ENCODE assay signal across 12 cellular contexts in genomic region chr7:134854816-134855215, GRCh38.
DNase-seq lines count a peak whose midpoint lies in the region; ATAC-seq and TF ChIP-seq lines count a peak whose summit lies in the region.
"Had no signal": no experiment of that assay in that cellular context is flagged by ENCODE, and none has a peak within 500 bp of the region (broad histone marks: within the 10 kb centered on the region; RNA-seq: fewer than 3 reads in every experiment).

No MANE protein-coding gene starts in this region.

- no peaks in the 10 kb centered on the region for H3K27me3 ChIP-seq in CD4-positive, CD25-positive, alpha-beta regulatory T cell (ENCODE audit: control insufficient read depth, insufficient read depth, low read length)
- H3K27me3 ChIP-seq in osteoblast (ENCODE audit: insufficient read depth, low read length), result no peaks in the 10 kb centered on the region

- no peaks in the 10 kb centered on the region for H3K4me1 ChIP-seq in CD4-positive, CD25-positive, alpha-beta regulatory T cell (ENCODE audit: control insufficient read depth, insufficient read depth, low read length, poor library complexity, severe bottlenecking)
- H3K4me1 ChIP-seq in osteoblast (ENCODE audit: insufficient read depth, low read length), result peaks cover 43% of the 10 kb centered on the region

- no peak overlapping the region for H3K4me3 ChIP-seq in CD4-positive, CD25-positive, alpha-beta regulatory T cell (ENCODE audit: low read depth, low read length)
- H3K4me3 ChIP-seq in coronary artery, result peak overlapping the region; percentile 14
- no peak overlapping the region for H3K4me3 ChIP-seq in osteoblast (ENCODE audit: insufficient read depth, low read length)
- H3K4me3 ChIP-seq: HAP-1 had no signal

- H3K9me3 Mint-ChIP-seq in CD4-positive, CD25-positive, alpha-beta regulatory T cell, result peaks cover 0 to 2% (median 0%) of the 10 kb centered on the region in 7 donors
- H3K9me3 Mint-ChIP-seq in T-cell, result peaks cover 0 to 5% (median 0%) of the 10 kb centered on the region in 3 donors

- POLR2A ChIA-PET in T-cell (lab: Charles Lee), result no interaction called here

- H3K9me3 ChIP-seq in CD4-positive, CD25-positive, alpha-beta regulatory T cell (ENCODE audit: control insufficient read depth in 2 of 2, low read length in 2 of 2), result no peaks in the 10 kb centered on the region
- H3K9me3 ChIP-seq in osteoblast (ENCODE audit: low read depth, low read length), result no peaks in the 10 kb centered on the region
- H3K9me3 ChIP-seq: HAP-1 had no signal

- H3K4me3 Mint-ChIP-seq in CD4-positive, CD25-positive, alpha-beta regulatory T cell, result no peak overlapping the region
- peak overlapping the region in 1 of 3 donors; percentile 55 for H3K4me3 Mint-ChIP-seq in T-cell
- H3K4me3 Mint-ChIP-seq: activated T-helper 17 cell treated with anti-CD3 and anti-CD28 coated beads, Interleukin-2, amount 50 U/mL, for 72 hours had no signal

- no peak overlapping the region for H2AFZ ChIP-seq in osteoblast (ENCODE audit: low read length)

- CTCF ChIA-PET in T-cell (lab: Charles Lee), result no interaction called here

- TF ChIP-seq CTCF in coronary artery (IDR thresholded peaks at IDR 0.05) (no peak), osteoblast (IDR thresholded peaks at IDR 0.05; ENCODE audit: extremely low read depth, low read depth, low read length) (no peak)

- no peaks in the 10 kb centered on the region for H3K36me3 ChIP-seq in CD4-positive, CD25-positive, alpha-beta regulatory T cell (ENCODE audit: control insufficient read depth, insufficient read depth, low read length)
- H3K36me3 ChIP-seq in osteoblast (ENCODE audit: insufficient read depth, low read length), result peaks cover 58% of the 10 kb centered on the region
- H3K36me3 ChIP-seq: HAP-1 had no signal

- peaks cover 78% of the 10 kb centered on the region for H4K20me1 ChIP-seq in osteoblast (ENCODE audit: insufficient read depth, low read length)

- H3K27ac Mint-ChIP-seq in CD4-positive, CD25-positive, alpha-beta regulatory T cell, result peak overlapping the region in 2 of 3 donors; percentile 5 to 26
- peak overlapping the region in 1 of 2 donors; percentile 53 for H3K27ac Mint-ChIP-seq in T-cell
- H3K27ac Mint-ChIP-seq: activated T-helper 17 cell treated with anti-CD3 and anti-CD28 coated beads, Interleukin-2, amount 50 U/mL, for 72 hours had no signal

- H3K27ac ChIP-seq in CD4-positive, CD25-positive, alpha-beta regulatory T cell (ENCODE audit: insufficient read depth, low read length, poor library complexity, severe bottlenecking), result no peak overlapping the region
- H3K27ac ChIP-seq in coronary artery (peak overlapping the region; percentile 57 to 74), osteoblast (ENCODE audit: low read depth, low read length) (peak overlapping the region; percentile 51)

- H3K27me3 Mint-ChIP-seq in CD4-positive, CD25-positive, alpha-beta regulatory T cell, result no peaks in the 10 kb centered on the region
- no peaks in the 10 kb centered on the region for H3K27me3 Mint-ChIP-seq in T-cell

- peaks cover 4 to 20% (median 6%) of the 10 kb centered on the region in 4 donors for H3K4me1 Mint-ChIP-seq in CD4-positive, CD25-positive, alpha-beta regulatory T cell
- peaks cover 27 to 48% (median 28%) of the 10 kb centered on the region in 3 donors for H3K4me1 Mint-ChIP-seq in T-cell
- H3K4me1 Mint-ChIP-seq: activated T-helper 17 cell treated with anti-CD3 and anti-CD28 coated beads, Interleukin-2, amount 50 U/mL, for 72 hours had no signal

- H3K4me2 ChIP-seq in osteoblast (ENCODE audit: insufficient read depth, low read length), result peak overlapping the region; percentile 32

- ATAC-seq in CD4-positive, CD25-positive, alpha-beta regulatory T cell (ENCODE audit: low read depth in 2 of 2), result no peak
- ATAC-seq in T-cell (replicated peaks in 1 of 4) (no peak), HG03571 (IDR thresholded peaks at IDR 0.05; ENCODE audit: unreplicated experiment) (no peak), GM21367 (IDR thresholded peaks at IDR 0.05; ENCODE audit: unreplicated experiment) (no peak)
- ATAC-seq: activated T-helper 17 cell treated with anti-CD3 and anti-CD28 coated beads, Interleukin-2, amount 50 U/mL, for 72 hours had no signal

- peaks cover 4% of the 10 kb centered on the region for H3K36me3 Mint-ChIP-seq in CD4-positive, CD25-positive, alpha-beta regulatory T cell
- peaks cover 22% of the 10 kb centered on the region for H3K36me3 Mint-ChIP-seq in T-cell

- H3K79me2 ChIP-seq in osteoblast (ENCODE audit: insufficient read depth, low read length), result peaks cover 93% of the 10 kb centered on the region

- no peak for DNase-seq in CD4-positive, CD25-positive, alpha-beta regulatory T cell
- DNase-seq in M059J (ENCODE audit: low read depth) (peak; percentile 75), coronary artery (ENCODE audit: low spot score) (no peak), osteoblast (ENCODE audit: insufficient read length, low spot score, missing footprints) (no peak), T-cell (no peak), NCI-H1930 (lab: John Stamatoyannopoulos, UW) (no peak)
- DNase-seq: DMS153; effector CD8-positive, alpha-beta T cell had no signal
